8 cellular contexts compared by ENCODE assay signal in genomic region chr19:16897572-16898056, GRCh38.
DNase-seq lines count a peak whose midpoint lies in the region; ATAC-seq, FAIRE-seq and TF ChIP-seq lines count a peak whose summit lies in the region.

No MANE protein-coding gene starts in this region.

- H3K27ac ChIP-seq in duodenal mucosa (ENCODE audit: low read depth, low read length), result peak overlapping the region; percentile 32
- peak overlapping the region; percentile 78 to 87 for H3K27ac ChIP-seq in mucosa of rectum (ENCODE audit: low read depth in 2 of 2, low read length in 2 of 2)

- TF ChIP-seq RAD21 in Ishikawa (IDR thresholded peaks at IDR 0.05; ENCODE audit: low read depth), result no peak

- ATAC-seq in HG03378 (IDR thresholded peaks at IDR 0.05; ENCODE audit: unreplicated experiment), result no peak

- H3K9ac ChIP-seq in duodenal mucosa (ENCODE audit: low read depth in 1 of 2, low read length in 2 of 2) (no peak overlapping the region), mucosa of rectum (ENCODE audit: low read depth in 1 of 2, low read length in 2 of 2) (peak overlapping the region; percentile 24 to 69)

- FAIRE-seq in RCC 7860 (lab: Jason Lieb, UNC), result no peak

- peak; percentile 14; the same call in 1 of the 2 replicates for TF ChIP-seq EP300 in Ishikawa (IDR thresholded peaks at IDR 0.05; ENCODE audit: borderline replicate concordance)

- H3K4me3 ChIP-seq in duodenal mucosa (ENCODE audit: low read depth in 1 of 2, low read length in 2 of 2), result peak overlapping the region; percentile 50 to 55
- peak overlapping the region; percentile 57 to 66 for H3K4me3 ChIP-seq in mucosa of rectum (ENCODE audit: low read length in 2 of 2)

- H3K4me1 Mint-ChIP-seq in T-helper 1 cell treated with Interleukin-12 subunit alpha and Interleukin-12 subunit beta and Interleukin-4 antibody, amounts not matched to agents 30 μg/mL and 1 μg/mL, for 36 hours (ENCODE audit: low read depth), result peaks cover 19% of the 10 kb centered on the region

- H3K4me3 Mint-ChIP-seq in T-helper 1 cell treated with Interleukin-12 subunit alpha and Interleukin-12 subunit beta and Interleukin-4 antibody, amounts not matched to agents 30 μg/mL and 1 μg/mL, for 36 hours, result peak overlapping the region; percentile 65

- H3K4me1 ChIP-seq in duodenal mucosa (ENCODE audit: control insufficient read depth in 1 of 2, insufficient read depth in 2 of 2, low read length in 2 of 2) (peaks cover 0 to 8% of the 10 kb centered on the region in 2 donors), mucosa of rectum (ENCODE audit: control insufficient read depth in 2 of 2, insufficient read depth in 2 of 2, low read length in 2 of 2) (peaks cover 10 to 14% of the 10 kb centered on the region in 2 donors)

- H3K36me3 ChIP-seq in duodenal mucosa (ENCODE audit: control insufficient read depth in 1 of 2, insufficient read depth in 2 of 2, low read length in 2 of 2) (no peaks in the 10 kb centered on the region), mucosa of rectum (ENCODE audit: control insufficient read depth in 2 of 2, insufficient read depth in 2 of 2, low read length in 2 of 2) (no peaks in the 10 kb centered on the region)

- no peak for DNase-seq in T-helper 1 cell
- no peak for DNase-seq in activated CD8-positive, alpha-beta memory T cell treated with anti-CD3 and anti-CD28 coated beads, Interleukin-2, amount 50 U/mL, for 4 hours
- DNase-seq in RCC 7860 (ENCODE audit: low spot score), result no peak

- H3K27ac Mint-ChIP-seq in T-helper 1 cell treated with Interleukin-12 subunit alpha and Interleukin-12 subunit beta and Interleukin-4 antibody, amounts not matched to agents 30 μg/mL and 1 μg/mL, for 36 hours, result peak overlapping the region; percentile 76

- no peaks in the 10 kb centered on the region for H3K36me3 Mint-ChIP-seq in T-helper 1 cell treated with Interleukin-12 subunit alpha and Interleukin-12 subunit beta and Interleukin-4 antibody, amounts not matched to agents 30 μg/mL and 1 μg/mL, for 36 hours (ENCODE audit: low read depth)

- H3K9me3 ChIP-seq in duodenal mucosa (ENCODE audit: control insufficient read depth in 1 of 2, low read length in 2 of 2) (no peaks in the 10 kb centered on the region), mucosa of rectum (ENCODE audit: control insufficient read depth in 2 of 2, low read length in 2 of 2) (no peaks in the 10 kb centered on the region)

- H3K27me3 Mint-ChIP-seq in T-helper 1 cell treated with Interleukin-12 subunit alpha and Interleukin-12 subunit beta and Interleukin-4 antibody, amounts not matched to agents 30 μg/mL and 1 μg/mL, for 36 hours (ENCODE audit: low read depth), result peaks cover 31% of the 10 kb centered on the region

- peaks cover 0 to 3% of the 10 kb centered on the region in 2 donors for H3K27me3 ChIP-seq in duodenal mucosa (ENCODE audit: control insufficient read depth in 1 of 2, insufficient read depth in 2 of 2, low read length in 2 of 2)
- H3K27me3 ChIP-seq in mucosa of rectum (ENCODE audit: control insufficient read depth in 2 of 2, insufficient read depth in 2 of 2, low read length in 2 of 2), result no peaks in the 10 kb centered on the region

- H3K9me3 Mint-ChIP-seq in T-helper 1 cell treated with Interleukin-12 subunit alpha and Interleukin-12 subunit beta and Interleukin-4 antibody, amounts not matched to agents 30 μg/mL and 1 μg/mL, for 36 hours, result no peaks in the 10 kb centered on the region

TF ChIP-seq in Ishikawa, 13 proteins besides CTCF, POLR2A, EP300 and RAD21:
- TF ChIP-seq MAX (IDR thresholded peaks at IDR 0.05) (peak; percentile 79), CEBPB (IDR thresholded peaks at IDR 0.05) (no peak), TAF1 (IDR thresholded peaks at IDR 0.05; ENCODE audit: low read depth) (0 out of 2 replicates have a peak, but pooled peaks have one; percentile 24), TCF12 (IDR thresholded peaks at IDR 0.05; ENCODE audit: low read depth) (peak; percentile 67), ZBTB7A (IDR thresholded peaks at IDR 0.05; ENCODE audit: low read depth) (peak; percentile 97), CREB1 (IDR thresholded peaks at IDR 0.05; ENCODE audit: low read depth) (0 out of 2 replicates have a peak, but pooled peaks have one; percentile 31)
- TF ChIP-seq, protein P1, sequence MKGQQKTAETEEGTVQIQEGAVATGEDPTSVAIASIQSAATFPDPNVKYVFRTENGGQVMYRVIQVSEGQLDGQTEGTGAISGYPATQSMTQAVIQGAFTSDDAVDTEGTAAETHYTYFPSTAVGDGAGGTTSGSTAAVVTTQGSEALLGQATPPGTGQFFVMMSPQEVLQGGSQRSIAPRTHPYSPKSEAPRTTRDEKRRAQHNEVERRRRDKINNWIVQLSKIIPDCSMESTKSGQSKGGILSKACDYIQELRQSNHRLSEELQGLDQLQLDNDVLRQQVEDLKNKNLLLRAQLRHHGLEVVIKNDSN (IDR thresholded peaks at IDR 0.05), result no peak

Comparison
In these comparisons a context has a peak if more than half of its experiments do, and no peak if none do; other contexts are left out.
1. H3K9ac ChIP-seq: peak in mucosa of rectum (2 of 2); none in duodenal mucosa (0 of 2).